Comparison of ENCODE assay signal across 8 cellular contexts in the genomic region with DNA sequence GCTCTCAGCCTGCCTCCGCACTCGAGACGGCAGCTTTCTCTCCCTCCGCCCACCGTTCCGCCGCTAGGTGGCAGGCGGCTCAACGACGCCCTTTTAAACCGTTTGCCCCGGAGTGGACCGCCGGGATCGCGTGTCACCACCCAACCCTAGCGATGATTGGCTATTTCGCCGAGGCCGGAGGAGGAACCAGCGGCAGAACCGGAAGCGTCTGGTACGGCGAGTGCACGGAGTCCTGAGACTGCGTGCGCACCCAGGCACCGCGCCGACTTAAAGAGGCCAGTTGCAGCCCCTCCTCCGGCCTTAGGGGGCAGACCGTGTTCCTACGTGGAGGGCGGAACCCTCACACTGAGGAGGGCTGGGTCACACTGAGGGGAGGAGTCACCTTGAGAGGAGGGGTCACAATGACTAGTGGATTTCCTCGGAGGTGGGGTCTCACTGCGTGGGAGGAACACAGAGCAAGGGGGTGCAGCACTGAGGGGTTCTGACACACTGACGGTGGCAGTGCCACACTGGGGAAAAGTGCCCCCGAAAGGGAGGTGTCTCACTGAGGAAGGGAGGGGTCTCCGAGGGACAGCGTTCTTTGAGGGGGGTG. TPM values are rescaled to one million over a fixed set of nuclear protein-coding genes. Genes with fewer than 3 reads are reported as not detected.
A peak's percentile ranks its signal among the peaks of the same experiment; 100 is the strongest.
DNase-seq lines count a peak whose midpoint lies in the region; ATAC-seq and TF ChIP-seq lines count a peak whose summit lies in the region.

No MANE protein-coding gene starts in this region.

- peak; percentile 99 for TF ChIP-seq CTCF in C4-2B (conservative IDR thresholded peaks at IDR 0.05)

- peak; percentile 97 for DNase-seq in NCI-H526 treated with DMSO at 0.1 percent for 48 hours (lab: John Stamatoyannopoulos, UW)
- DNase-seq in activated CD4-positive, alpha-beta T cell treated with anti-CD3 and anti-CD28 coated beads, Interleukin-2, amount 50 U/mL, for 1 hour = peak; percentile 99
- DNase-seq in dedifferentiated amniotic fluid mesenchymal stem cell (ENCODE audit: extremely low spot score) = peak; percentile 99
- DNase-seq in left lobe of liver (ENCODE audit: low spot score) = peak; percentile 100
- peak; percentile 99 for DNase-seq in stimulated activated CD4-positive, alpha-beta T cell treated with anti-CD3 and anti-CD28 coated beads, Interleukin-2, amount 100 ng/mL, for 4 hours (ENCODE audit: low read depth)

- peak overlapping the region; percentile 85 for H3K27ac ChIP-seq in C4-2B

- ATAC-seq in GM19328 (IDR thresholded peaks at IDR 0.05; ENCODE audit: unreplicated experiment) = peak; percentile 84
- ATAC-seq in HG03520 (IDR thresholded peaks at IDR 0.05; ENCODE audit: unreplicated experiment) = peak; percentile 82
- peak; percentile 87 for ATAC-seq in left lobe of liver

RNA-seq across cellular contexts. Expression of gene TESK1, which starts 1.0 kb away (rescaled TPM):
- total RNA-seq in left lobe of liver = 15.6 TPM

RNA-seq across cellular contexts. Expression of gene CD72, which starts 14.1 kb away (rescaled TPM):
- 0.93 TPM for total RNA-seq in left lobe of liver

RNA-seq across cellular contexts. Expression of gene SIT1, which starts 46.6 kb away (rescaled TPM):
- total RNA-seq in left lobe of liver = 0.23 TPM

RNA-seq across cellular contexts. Expression of gene RMRP, which starts 53.7 kb away (rescaled TPM):
- total RNA-seq in left lobe of liver = 13,056 TPM

RNA-seq across cellular contexts. Expression of gene CCDC107, which starts 54.0 kb away (rescaled TPM):
- 12.6 TPM for total RNA-seq in left lobe of liver

Comparison
In these comparisons a context has a peak if more than half of its experiments do, and no peak if none do; other contexts are left out.
1. Peak in every context shown above with its lines: DNase-seq, ATAC-seq and H3K27ac ChIP-seq.